In genomic region chr11:115409691-115410220, GRCh38 we compare ENCODE assay signal across 1 cellular context.
TF ChIP-seq lines count a peak whose summit lies in the region.

No MANE protein-coding gene starts in this region.

TF ChIP-seq in HEK293, 187 proteins besides CTCF, POLR2A, EP300 and RAD21 (continued from another document):
- TF ChIP-seq, protein P1, sequence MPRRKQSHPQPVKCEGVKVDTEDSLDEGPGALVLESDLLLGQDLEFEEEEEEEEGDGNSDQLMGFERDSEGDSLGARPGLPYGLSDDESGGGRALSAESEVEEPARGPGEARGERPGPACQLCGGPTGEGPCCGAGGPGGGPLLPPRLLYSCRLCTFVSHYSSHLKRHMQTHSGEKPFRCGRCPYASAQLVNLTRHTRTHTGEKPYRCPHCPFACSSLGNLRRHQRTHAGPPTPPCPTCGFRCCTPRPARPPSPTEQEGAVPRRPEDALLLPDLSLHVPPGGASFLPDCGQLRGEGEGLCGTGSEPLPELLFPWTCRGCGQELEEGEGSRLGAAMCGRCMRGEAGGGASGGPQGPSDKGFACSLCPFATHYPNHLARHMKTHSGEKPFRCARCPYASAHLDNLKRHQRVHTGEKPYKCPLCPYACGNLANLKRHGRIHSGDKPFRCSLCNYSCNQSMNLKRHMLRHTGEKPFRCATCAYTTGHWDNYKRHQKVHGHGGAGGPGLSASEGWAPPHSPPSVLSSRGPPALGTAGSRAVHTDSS (tag by site-specific recombination; IDR thresholded peaks at IDR 0.05): no peak
- no peak for TF ChIP-seq PRDM1 (tag by site-specific recombination; IDR thresholded peaks at IDR 0.05)
- no peak for TF ChIP-seq ZNF530 (tag by site-specific recombination; IDR thresholded peaks at IDR 0.05; ENCODE audit: low read depth)
- peak; percentile 26; the same call in 1 of the 2 replicates for TF ChIP-seq TCF7L2 (IDR thresholded peaks at IDR 0.05; ENCODE audit: borderline replicate concordance, low read depth, low read length)
